In genomic region chr19:9847087-9847671, GRCh38 we compare ENCODE assay signal across 8 cellular contexts. TPM values are rescaled to one million over a fixed set of nuclear protein-coding genes. Genes with fewer than 3 reads are reported as not detected.
A peak's percentile ranks its signal among the peaks of the same experiment; 100 is the strongest.
DNase-seq lines count a peak whose midpoint lies in the region; ATAC-seq and TF ChIP-seq lines count a peak whose summit lies in the region.

No MANE protein-coding gene starts in this region.

- no peaks in the 10 kb centered on the region for H3K27me3 Mint-ChIP-seq in T-cell

- H2AFZ ChIP-seq in mammary epithelial cell (ENCODE audit: low read depth, low read length): no peak overlapping the region

- dilution Hi-C loops in mammary epithelial cell (cut with HindIII; ENCODE audit: low sequenced_read_pairs): no loop called here

- H3K79me2 ChIP-seq in mammary epithelial cell (ENCODE audit: insufficient read depth, low read length): no peaks in the 10 kb centered on the region

- no TSS peak for BruUV-seq in mammary epithelial cell (replicated peaks; lab: Mats Ljungman, UMichigan)

- intact Hi-C loops in mammary epithelial cell (cut with micrococcal nuclease) (loop anchor here (1.0 to 5.0 kb wide), 4 partner anchors 67 to 710 kb away; no protein-coding TSS in a partner anchor), testis (cut with DNase I; ENCODE audit: low total_unique reads) (no loop called here)

- H3K4me3 Mint-ChIP-seq in T-cell: no peak overlapping the region

- H3K4me1 ChIP-seq in mammary epithelial cell (ENCODE audit: insufficient read depth, low read length) (no peaks in the 10 kb centered on the region), testis (peaks cover 47% of the 10 kb centered on the region)

- DNase-seq in H4 (ENCODE audit: low spot score): peak; percentile 87
- peak in 5 of 34 experiments; percentile 17 to 41 (median 40) for DNase-seq in T-cell
- DNase-seq in mammary epithelial cell: peak; percentile 71
- DNase-seq in lung microvascular endothelial cell (ENCODE audit: low read depth in 2 of 2): peak; percentile 81 to 91
- DNase-seq in testis: peak; percentile 90
- DNase-seq in NCI-H1436 treated with DMSO at 0.1 percent for 48 hours (lab: John Stamatoyannopoulos, UW): no peak
- no peak for DNase-seq in NCI-H1417 (lab: John Stamatoyannopoulos, UW)

- in situ Hi-C loops in mammary epithelial cell (cut with MboI; ENCODE audit: low sequenced_read_pairs in 2 of 2): no loop called here

- no peaks in the 10 kb centered on the region for H3K36me3 ChIP-seq in mammary epithelial cell (ENCODE audit: insufficient read depth, low read length)
- no peaks in the 10 kb centered on the region for H3K36me3 ChIP-seq in testis (ENCODE audit: low read depth, missing control alignments)

- 52% methylated on average over 10 of the region's 13 CpGs for WGBS in mammary epithelial cell (ENCODE audit: low coverage, missing lambda C conversion rate)
- WGBS in testis, 2 donors: 43 to 83% methylated on average over 1 to 12 of the region's 13 CpGs

- H3K4me2 ChIP-seq in mammary epithelial cell (ENCODE audit: insufficient read depth, low read depth, low read length): no peak overlapping the region

- ATAC-seq in T-cell (replicated peaks in 1 of 4): peak; percentile 54 to 65 (median 61)

- H3K9me3 ChIP-seq in mammary epithelial cell (replicated peaks; ENCODE audit: insufficient read depth, low read length) (no peaks in the 10 kb centered on the region), testis (no peaks in the 10 kb centered on the region)

- H3K27me3 ChIP-seq in mammary epithelial cell (ENCODE audit: insufficient read depth, low read length) (no peaks in the 10 kb centered on the region), testis (no peaks in the 10 kb centered on the region)

- TF ChIP-seq POLR2A in testis (IDR thresholded peaks at IDR 0.05): no peak

- peak overlapping the region; percentile 27 to 66 for H3K27ac Mint-ChIP-seq in T-cell

- CTCF ChIA-PET in T-cell (lab: Charles Lee): interaction anchor here in 1 of 2 donors (1.1 kb wide), 1 partner anchor 11 kb away, joined by 3 read pairs; no protein-coding TSS in a partner anchor
- CTCF ChIA-PET in mammary epithelial cell (lab: Charles Lee; ENCODE audit: low non-redundant PET): no interaction called here

- no peak overlapping the region for H3K27ac ChIP-seq in 22Rv1
- no peak overlapping the region for H3K27ac ChIP-seq in mammary epithelial cell (ENCODE audit: insufficient read depth, low read depth, low read length)
- H3K27ac ChIP-seq in testis: peak overlapping the region; percentile 55 to 62

- no peaks in the 10 kb centered on the region for H3K9me3 Mint-ChIP-seq in T-cell

- H3K36me3 Mint-ChIP-seq in T-cell: peaks cover 34% of the 10 kb centered on the region

- no peak overlapping the region for H3K9ac ChIP-seq in mammary epithelial cell (ENCODE audit: insufficient read depth, low read length)

- H4K20me1 ChIP-seq in mammary epithelial cell (ENCODE audit: insufficient read depth, low read length): no peaks in the 10 kb centered on the region

- TF ChIP-seq CTCF in 22Rv1 (IDR thresholded peaks at IDR 0.05): peak; percentile 49
- peak; percentile 70 to 78 for TF ChIP-seq CTCF in mammary epithelial cell (conservative IDR thresholded peaks at IDR 0.05 in 1 of 2, IDR thresholded peaks at IDR 0.05 in 1 of 2; ENCODE audit: extremely low read depth in 1 of 2, insufficient read depth in 1 of 2, low read depth in 1 of 2, low read length in 2 of 2)
- TF ChIP-seq CTCF in testis (IDR thresholded peaks at IDR 0.05): peak; percentile 55 to 65 (median 55)

- POLR2A ChIA-PET in T-cell (lab: Charles Lee): no interaction called here

- peaks cover 19 to 43% (median 31%) of the 10 kb centered on the region in 3 donors for H3K4me1 Mint-ChIP-seq in T-cell

- H3K4me3 ChIP-seq in mammary epithelial cell (replicated peaks in 1 of 3; ENCODE audit: insufficient read depth in 1 of 3, low read depth in 2 of 3, low read length in 3 of 3): no peak overlapping the region
- no peak overlapping the region for H3K4me3 ChIP-seq in testis

RNA-seq across cellular contexts. Expression of gene PIN1, which starts 12.1 kb away (rescaled TPM):
- 73.2 and 94.3 TPM in 2 replicates for total RNA-seq in H4 (2014; rRNA removed; shearing (Covaris generic))
- 10 to 100 TPM; 49.4 to 92.6 (median 79.4) TPM for total RNA-seq in T-cell
- 10 to 100 TPM; 50.3 to 77.4 TPM for total RNA-seq in mammary epithelial cell
- polyA plus RNA-seq in mammary epithelial cell: 74.0 TPM
- 23.3 TPM for polyA minus RNA-seq in mammary epithelial cell
- 81.1 and 95.8 TPM in 2 replicates for total RNA-seq in lung microvascular endothelial cell
- 100 to 1,000 TPM; 228 to 232 TPM for total RNA-seq in testis
- polyA plus RNA-seq in testis (ENCODE audit: insufficient read depth, low read depth, low replicate concordance): 209 TPM

RNA-seq across cellular contexts. Expression of gene UBL5, which starts 19.5 kb away (rescaled TPM):
- total RNA-seq in H4 (2014; rRNA removed; shearing (Covaris generic)): 598 and 736 TPM in 2 replicates
- total RNA-seq in T-cell: 100 to 1,000 TPM; 205 to 228 (median 215) TPM
- total RNA-seq in mammary epithelial cell: 100 to 1,000 TPM; 125 to 305 TPM
- polyA plus RNA-seq in mammary epithelial cell: 819 TPM
- 55.2 TPM for polyA minus RNA-seq in mammary epithelial cell
- 172 and 227 TPM in 2 replicates for total RNA-seq in lung microvascular endothelial cell
- 100 to 1,000 TPM; 418 to 540 TPM for total RNA-seq in testis
- 491 TPM for polyA plus RNA-seq in testis (ENCODE audit: insufficient read depth, low read depth, low replicate concordance)

RNA-seq across cellular contexts. Expression of gene FBXL12, which starts 28.3 kb away (rescaled TPM):
- 8.8 and 12.7 TPM in 2 replicates for total RNA-seq in H4 (2014; rRNA removed; shearing (Covaris generic))
- 10 to 100 TPM; 31.5 to 37.7 (median 35.0) TPM for total RNA-seq in T-cell
- total RNA-seq in mammary epithelial cell: 10 to 100 TPM; 16.3 to 28.3 TPM
- 17.4 TPM for polyA plus RNA-seq in mammary epithelial cell
- polyA minus RNA-seq in mammary epithelial cell: 16.2 TPM
- 6.1 and 10.3 TPM in 2 replicates for total RNA-seq in lung microvascular endothelial cell
- 10 to 100 TPM; 38.7 to 42.6 TPM for total RNA-seq in testis
- 24.7 TPM for polyA plus RNA-seq in testis (ENCODE audit: insufficient read depth, low read depth, low replicate concordance)

Comparison
In these comparisons a context has a peak if more than half of its experiments do, and no peak if none do; other contexts are left out.
1. H3K27ac ChIP-seq: peak in testis (2 of 2); none in 22Rv1 (single experiment) and mammary epithelial cell (single experiment).
2. DNase-seq: peak in H4 (single experiment), mammary epithelial cell (single experiment), lung microvascular endothelial cell (2 of 2) and testis (single experiment); none in NCI-H1436 treated with DMSO at 0.1 percent for 48 hours (single experiment) and NCI-H1417 (0 of 3).
3. Peak in every context shown above with its lines, with median percentiles within 50 percentile points of each other: CTCF ChIP-seq.